8 cellular contexts compared by ENCODE assay signal in the genomic region with DNA sequence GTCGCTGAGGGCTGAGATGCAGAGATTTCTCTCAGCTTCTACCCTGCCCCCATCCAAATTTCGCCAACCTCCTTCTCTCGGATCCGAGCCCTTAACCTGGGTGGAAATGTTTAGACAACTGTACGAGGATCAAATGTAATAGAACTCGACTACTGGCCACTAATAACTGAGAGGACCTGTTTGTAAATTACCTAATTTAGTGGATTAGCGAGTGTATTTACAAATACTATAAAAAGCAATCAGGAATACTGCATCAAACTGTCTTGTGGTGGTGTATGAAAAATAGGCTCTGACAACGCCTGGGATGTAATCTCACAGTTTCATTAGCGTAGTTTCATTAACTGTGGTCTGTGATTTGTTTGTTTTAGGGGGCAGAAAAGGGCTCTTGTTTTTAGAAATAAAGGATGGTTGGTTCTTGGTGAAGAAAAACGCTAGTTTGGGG. TPM values are rescaled to one million over a fixed set of nuclear protein-coding genes. Genes with fewer than 3 reads are reported as not detected.
DNase-seq lines count a peak whose midpoint lies in the region; TF ChIP-seq lines count a peak whose summit lies in the region.

No MANE protein-coding gene starts in this region.

- H3K4me1 ChIP-seq in iPS-20b (ENCODE audit: insufficient read depth, low read length) (peaks cover 58% of the 10 kb centered on the region), stomach (peaks cover 14 to 72% (median 43%) of the 10 kb centered on the region in 4 donors)

- peak; percentile 46 for DNase-seq in NCI-H748 treated with DMSO at 0.1 percent for 48 hours (lab: John Stamatoyannopoulos, UW)
- DNase-seq in NCI-H748 (lab: John Stamatoyannopoulos, UW; ENCODE audit: unreplicated experiment) = no peak
- DNase-seq in activated T-helper 1 cell treated with anti-CD3 and anti-CD28 coated beads, Interleukin-12 subunit alpha, Interleukin-12 subunit beta, Interleukin-2, Interleukin-4 antibody, amounts not matched to agents 30 ng/mL and 10 ng/mL and 1 ng/mL, durations not matched to agents 14 hours and 24 hours and 36 hours (ENCODE audit: low spot score) = no peak
- DNase-seq in stomach = no peak
- no peak for DNase-seq in DMS53 treated with DMSO at 0.1 percent for 48 hours (lab: John Stamatoyannopoulos, UW; ENCODE audit: unreplicated experiment)
- no peak for DNase-seq in C1 segment of cervical spinal cord (lab: John Stamatoyannopoulos, UW)
- no peak for DNase-seq in GM10248 (ENCODE audit: extremely low spot score)

- H3K9ac ChIP-seq in iPS-20b (ENCODE audit: low read depth, low read length) = peak overlapping the region; percentile 92; the same call in 1 of the 2 replicates

- no peaks in the 10 kb centered on the region for H3K9me3 Mint-ChIP-seq in activated T-helper 1 cell treated with anti-CD3 and anti-CD28 coated beads, Interleukin-12 subunit alpha, Interleukin-12 subunit beta, Interleukin-2, Interleukin-4 antibody, amounts not matched to agents 30 ng/mL and 10 ng/mL and 1 ng/mL, durations not matched to agents 14 hours and 24 hours and 36 hours

- H3K27ac Mint-ChIP-seq in activated T-helper 1 cell treated with anti-CD3 and anti-CD28 coated beads, Interleukin-12 subunit alpha, Interleukin-12 subunit beta, Interleukin-2, Interleukin-4 antibody, amounts not matched to agents 30 ng/mL and 10 ng/mL and 1 ng/mL, durations not matched to agents 14 hours and 24 hours and 36 hours = no peak overlapping the region

- TF ChIP-seq POLR2A in stomach (IDR thresholded peaks at IDR 0.05) = no peak

- TF ChIP-seq CTCF in stomach (IDR thresholded peaks at IDR 0.05) = no peak
- no peak for TF ChIP-seq CTCF in GM10248 (IDR thresholded peaks at IDR 0.05; ENCODE audit: control extremely low read depth, extremely low read depth, low read depth, missing control alignments)

- TF ChIP-seq EP300 in stomach (IDR thresholded peaks at IDR 0.05) = no peak

- H3K4me3 ChIP-seq in iPS-20b (ENCODE audit: low read length) (peak overlapping the region; percentile 84), stomach (peak overlapping the region; percentile 78 to 96 (median 88))

- H3K27me3 ChIP-seq in iPS-20b (ENCODE audit: insufficient read depth, low read length) (peaks cover 3% of the 10 kb centered on the region; the same call in 1 of the 2 replicates), stomach (no peaks in the 10 kb centered on the region)

- H3K27ac ChIP-seq in iPS-20b (ENCODE audit: low read length) (peak overlapping the region; percentile 84), stomach (peak overlapping the region; percentile 91 to 96 (median 93))

- H3K9me3 ChIP-seq in iPS-20b (ENCODE audit: insufficient read depth, low read depth, low read length) (no peaks in the 10 kb centered on the region), stomach (no peaks in the 10 kb centered on the region)

- H3K4me1 Mint-ChIP-seq in activated T-helper 1 cell treated with anti-CD3 and anti-CD28 coated beads, Interleukin-12 subunit alpha, Interleukin-12 subunit beta, Interleukin-2, Interleukin-4 antibody, amounts not matched to agents 30 ng/mL and 10 ng/mL and 1 ng/mL, durations not matched to agents 14 hours and 24 hours and 36 hours (ENCODE audit: low read depth) = peaks cover 31% of the 10 kb centered on the region

- POLR2A ChIA-PET in GM10248 (lab: Yijun Ruan, JAX) = no interaction called here

- intact Hi-C loops in activated T-helper 1 cell treated with anti-CD3 and anti-CD28 coated beads, Interleukin-12 subunit alpha, Interleukin-12 subunit beta, Interleukin-2, Interleukin-4 antibody, amounts not matched to agents 30 ng/mL and 10 ng/mL and 1 ng/mL, durations not matched to agents 14 hours and 24 hours and 36 hours (cut with micrococcal nuclease) = loop anchor here (2.0 kb wide), 5 partner anchors 13 to 449 kb away; partner anchors contain the start of gene TMEM38B
- intact Hi-C loops in stomach (cut with DNase I; ENCODE audit: low total_unique reads) = no loop called here

- no peaks in the 10 kb centered on the region for H3K36me3 ChIP-seq in iPS-20b (ENCODE audit: insufficient read depth, low read depth, low read length)
- no peaks in the 10 kb centered on the region for H3K36me3 ChIP-seq in stomach

- no peaks in the 10 kb centered on the region for H3K36me3 Mint-ChIP-seq in activated T-helper 1 cell treated with anti-CD3 and anti-CD28 coated beads, Interleukin-12 subunit alpha, Interleukin-12 subunit beta, Interleukin-2, Interleukin-4 antibody, amounts not matched to agents 30 ng/mL and 10 ng/mL and 1 ng/mL, durations not matched to agents 14 hours and 24 hours and 36 hours (ENCODE audit: low read depth)

- WGBS in stomach, 5 donors = 2 to 5% (median 5%) methylated on average over 10 of the region's 10 CpGs

- CTCF ChIA-PET in GM10248 (lab: Yijun Ruan, JAX) = interaction anchor here (0.8 to 2.0 kb wide), 3 partner anchors 8 to 29 kb away, joined by 3 to 11 read pairs (median 4); no protein-coding TSS in a partner anchor

- H3K4me3 Mint-ChIP-seq in activated T-helper 1 cell treated with anti-CD3 and anti-CD28 coated beads, Interleukin-12 subunit alpha, Interleukin-12 subunit beta, Interleukin-2, Interleukin-4 antibody, amounts not matched to agents 30 ng/mL and 10 ng/mL and 1 ng/mL, durations not matched to agents 14 hours and 24 hours and 36 hours = peak overlapping the region; percentile 88

- H3K27me3 Mint-ChIP-seq in activated T-helper 1 cell treated with anti-CD3 and anti-CD28 coated beads, Interleukin-12 subunit alpha, Interleukin-12 subunit beta, Interleukin-2, Interleukin-4 antibody, amounts not matched to agents 30 ng/mL and 10 ng/mL and 1 ng/mL, durations not matched to agents 14 hours and 24 hours and 36 hours (ENCODE audit: insufficient read depth) = peaks cover 50% of the 10 kb centered on the region

RNA-seq across cellular contexts. Expression of gene SLC44A1, which starts 1.3 kb away (rescaled TPM):
- total RNA-seq in activated T-helper 1 cell treated with anti-CD3 and anti-CD28 coated beads, Interleukin-12 subunit alpha, Interleukin-12 subunit beta, Interleukin-2, Interleukin-4 antibody, amounts not matched to agents 30 ng/mL and 10 ng/mL and 1 ng/mL, durations not matched to agents 14 hours and 24 hours and 36 hours = 3.7 and 3.8 TPM in 2 replicates
- total RNA-seq in stomach = 10 to 100 TPM; 10.5 to 82.8 (median 22.8) TPM
- 1 to 10 TPM; 5.7 to 8.4 (median 7.2) TPM for polyA plus RNA-seq in stomach
